Comparison of ENCODE assay signal across 8 cellular contexts in genomic region chr19:41959056-41960053, GRCh38. TPM values are rescaled to one million over a fixed set of nuclear protein-coding genes. Genes with fewer than 3 reads are reported as not detected.
DNase-seq lines count a peak whose midpoint lies in the region; ATAC-seq and TF ChIP-seq lines count a peak whose summit lies in the region.

Gene RABAC1, minus strand, starts transcription at chr19:41959321. Its CDS starts 29 bp downstream, at chr19:41959292.

- DNase-seq in NCI-H82 (lab: John Stamatoyannopoulos, UW) (peak; percentile 100), dorsolateral prefrontal cortex (peak; percentile 77 to 96 (median 94)), right lobe of liver (peak; percentile 90 to 93 (median 91))
- peak; percentile 85 to 90 for DNase-seq in activated CD4-positive, alpha-beta T cell treated with anti-CD3 and anti-CD28 coated beads, Interleukin-2, amount 50 U/mL, for 48 hours
- DNase-seq in stimulated activated CD4-positive, alpha-beta T cell treated with anti-CD3 and anti-CD28 coated beads, Interleukin-4, amount 100 ng/mL, for 4 hours, result peak; percentile 85 to 88

- H3K4me3 ChIP-seq in dorsolateral prefrontal cortex (peak within 1 kb of the TSS; percentile 71 to 99 (median 94)), right lobe of liver (peak within 1 kb of the TSS; percentile 75 to 97 (median 94))

- H3K27me3 ChIP-seq in dorsolateral prefrontal cortex, result no peaks in the 10 kb centered on the region
- no peaks in the 10 kb centered on the region for H3K27me3 ChIP-seq in right lobe of liver

- peaks cover 0 to 10% (median 4%) of the 10 kb centered on the region in 4 donors for H3K4me1 ChIP-seq in right lobe of liver

- ATAC-seq in GM19372 (IDR thresholded peaks at IDR 0.05; ENCODE audit: low read depth, unreplicated experiment), result peak; percentile 74
- ATAC-seq in HG03565 (IDR thresholded peaks at IDR 0.05; ENCODE audit: unreplicated experiment), result peak; percentile 87
- peak; percentile 88 to 91 (median 89) for ATAC-seq in right lobe of liver

- TF ChIP-seq POLR2A in right lobe of liver (IDR thresholded peaks at IDR 0.05), result no peak

- intact Hi-C loops in dorsolateral prefrontal cortex (cut with DNase I) (loop anchor here (2.0 to 10.0 kb wide), 6 partner anchors 73 to 1515 kb away; partner anchors contain the start of genes ARHGEF1 (in 2 of the 2), RPS19 (in 1 of the 2), SERTAD3 (in 1 of the 2) and ZNF526 (in 1 of the 2)), right lobe of liver (cut with DNase I) (no loop called here)

- H3K9me3 ChIP-seq in right lobe of liver, result no peaks in the 10 kb centered on the region

- no peaks in the 10 kb centered on the region for H3K36me3 ChIP-seq in right lobe of liver

- H3K27ac ChIP-seq in C4-2B (peak within 1 kb of the TSS; percentile 77), dorsolateral prefrontal cortex (peak within 1 kb of the TSS in 58 of 59 donors; percentile 48 to 95 (median 84)), right lobe of liver (peak within 1 kb of the TSS; percentile 34 to 87 (median 81))

- no peak for TF ChIP-seq CTCF in C4-2B (conservative IDR thresholded peaks at IDR 0.05)
- TF ChIP-seq CTCF in dorsolateral prefrontal cortex (IDR thresholded peaks at IDR 0.05 in 54 of 56, conservative IDR thresholded peaks at IDR 0.05 in 2 of 56; ENCODE audit: low read depth in 1 of 56, partially characterized antibody in 56 of 56), result peak in 36 of 56 donors; percentile 9 to 56 (median 34)
- peak in 1 of 4 donors; percentile 2 for TF ChIP-seq CTCF in right lobe of liver (IDR thresholded peaks at IDR 0.05)

- 0% methylated on average over 6 of the region's 46 CpGs for WGBS in right lobe of liver (ENCODE audit: insufficient coverage, low coverage, low lambda C conversion rate, missing lambda C conversion rate)

RNA-seq across cellular contexts. Expression of gene RABAC1, which starts in this region (rescaled TPM):
- total RNA-seq in dorsolateral prefrontal cortex, result 100 to 1,000 TPM; 113 to 188 (median 144) TPM
- 100 to 1,000 TPM in 2 of 6 experiments, 10 to 100 TPM in 4; 53.6 to 124 (median 75.8) TPM for total RNA-seq in right lobe of liver

Comparison
In these comparisons a context has a peak if more than half of its experiments do, and no peak if none do; other contexts are left out.
1. Peak in every context shown above with its lines: DNase-seq, ATAC-seq, H3K4me3 ChIP-seq and H3K27ac ChIP-seq.
2. intact Hi-C loops: an anchor here in dorsolateral prefrontal cortex (2.0 to 10.0 kb wide); none called in right lobe of liver.